1 cellular context compared by ENCODE assay signal in the genomic region with DNA sequence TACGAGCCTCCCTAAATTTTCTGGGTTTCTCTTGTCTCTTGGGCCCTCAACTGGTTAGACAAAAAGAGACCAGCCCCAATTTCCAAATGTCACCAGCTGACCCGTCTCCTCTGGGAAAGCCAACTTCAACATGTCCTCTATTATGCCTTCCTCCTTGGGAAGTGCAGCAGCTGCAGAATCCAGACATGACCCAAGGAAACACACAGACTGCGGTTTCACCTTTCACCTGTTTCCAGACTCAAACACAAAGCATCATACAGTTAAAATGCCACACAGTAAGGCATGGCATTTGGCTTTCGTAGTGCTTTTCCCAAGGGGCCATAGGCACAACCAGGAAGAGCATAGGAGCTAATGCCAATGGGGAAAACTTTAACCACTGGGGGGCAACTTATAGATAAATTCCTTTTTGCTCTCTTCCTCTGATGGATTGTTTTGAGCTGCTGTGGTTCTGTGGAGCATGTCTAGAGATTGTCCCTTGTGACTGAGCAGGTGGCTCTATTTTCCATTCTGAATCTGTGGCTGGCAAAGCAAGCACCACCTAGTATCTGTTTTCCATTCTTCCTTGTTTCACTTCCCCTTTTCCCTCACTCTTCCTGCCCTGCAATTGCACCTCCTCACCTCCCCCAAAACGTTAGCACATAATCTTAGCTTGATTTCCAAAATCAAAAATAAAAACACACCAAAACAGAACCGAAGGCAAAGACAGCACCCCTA.
TF ChIP-seq lines count a peak whose summit lies in the region.

No MANE protein-coding gene starts in this region.

TF ChIP-seq in WTC11, 78 proteins besides CTCF, POLR2A, EP300 and RAD21 (continued from another document):
- TF ChIP-seq, protein P1, sequence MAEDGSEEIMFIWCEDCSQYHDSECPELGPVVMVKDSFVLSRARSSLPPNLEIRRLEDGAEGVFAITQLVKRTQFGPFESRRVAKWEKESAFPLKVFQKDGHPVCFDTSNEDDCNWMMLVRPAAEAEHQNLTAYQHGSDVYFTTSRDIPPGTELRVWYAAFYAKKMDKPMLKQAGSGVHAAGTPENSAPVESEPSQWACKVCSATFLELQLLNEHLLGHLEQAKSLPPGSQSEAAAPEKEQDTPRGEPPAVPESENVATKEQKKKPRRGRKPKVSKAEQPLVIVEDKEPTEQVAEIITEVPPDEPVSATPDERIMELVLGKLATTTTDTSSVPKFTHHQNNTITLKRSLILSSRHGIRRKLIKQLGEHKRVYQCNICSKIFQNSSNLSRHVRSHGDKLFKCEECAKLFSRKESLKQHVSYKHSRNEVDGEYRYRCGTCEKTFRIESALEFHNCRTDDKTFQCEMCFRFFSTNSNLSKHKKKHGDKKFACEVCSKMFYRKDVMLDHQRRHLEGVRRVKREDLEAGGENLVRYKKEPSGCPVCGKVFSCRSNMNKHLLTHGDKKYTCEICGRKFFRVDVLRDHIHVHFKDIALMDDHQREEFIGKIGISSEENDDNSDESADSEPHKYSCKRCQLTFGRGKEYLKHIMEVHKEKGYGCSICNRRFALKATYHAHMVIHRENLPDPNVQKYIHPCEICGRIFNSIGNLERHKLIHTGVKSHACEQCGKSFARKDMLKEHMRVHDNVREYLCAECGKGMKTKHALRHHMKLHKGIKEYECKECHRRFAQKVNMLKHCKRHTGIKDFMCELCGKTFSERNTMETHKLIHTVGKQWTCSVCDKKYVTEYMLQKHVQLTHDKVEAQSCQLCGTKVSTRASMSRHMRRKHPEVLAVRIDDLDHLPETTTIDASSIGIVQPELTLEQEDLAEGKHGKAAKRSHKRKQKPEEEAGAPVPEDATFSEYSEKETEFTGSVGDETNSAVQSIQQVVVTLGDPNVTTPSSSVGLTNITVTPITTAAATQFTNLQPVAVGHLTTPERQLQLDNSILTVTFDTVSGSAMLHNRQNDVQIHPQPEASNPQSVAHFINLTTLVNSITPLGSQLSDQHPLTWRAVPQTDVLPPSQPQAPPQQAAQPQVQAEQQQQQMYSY (CRISPR knock-in tag; IDR thresholded peaks at IDR 0.05), result no peak
- no peak for TF ChIP-seq ZNF671 (CRISPR knock-in tag; IDR thresholded peaks at IDR 0.05)
